ENCODE assay signal across 20 cellular contexts in the genomic region with DNA sequence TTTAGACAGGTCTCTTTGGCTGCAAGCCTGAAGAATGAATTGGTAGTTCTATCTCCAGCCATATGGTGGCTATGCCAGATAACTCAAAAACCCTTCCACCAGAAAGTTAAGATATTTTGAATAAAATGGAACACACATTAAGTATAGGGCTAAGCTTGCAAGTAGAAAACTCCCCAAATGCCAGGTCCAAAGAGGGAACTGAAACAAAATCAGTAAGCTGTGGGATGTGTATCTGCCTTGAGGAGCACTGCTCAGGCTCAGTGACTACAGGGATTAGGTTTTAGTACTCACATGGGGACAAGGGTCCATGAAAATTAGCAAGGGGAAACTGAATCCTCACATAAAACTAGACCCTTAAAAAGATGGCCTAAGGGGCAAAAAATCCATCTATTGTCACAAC.
DNase-seq lines count a peak whose midpoint lies in the region; ATAC-seq, FAIRE-seq and TF ChIP-seq lines count a peak whose summit lies in the region.
"Had no signal": no experiment of that assay in that cellular context is flagged by ENCODE, and none has a peak within 500 bp of the region (broad histone marks: within the 10 kb centered on the region; RNA-seq: fewer than 3 reads in every experiment).

No MANE protein-coding gene starts in this region.

- H2AFZ ChIP-seq in GM12878 (ENCODE audit: control insufficient read depth, low read depth, low read length) (no peak overlapping the region), keratinocyte (ENCODE audit: control insufficient read depth, low read length) (no peak overlapping the region)
- H2AFZ ChIP-seq: GM23248 had no signal

- no peaks in the 10 kb centered on the region for H3K9me1 ChIP-seq in keratinocyte (ENCODE audit: control insufficient read depth, extremely low read depth, insufficient read depth, low read length)

- no TSS peak for BruUV-seq in GM12878 (replicated peaks; lab: Mats Ljungman, UMichigan)

- no peaks in the 10 kb centered on the region for H3K4me1 ChIP-seq in GM12878 (ENCODE audit: control insufficient read depth, insufficient read depth, low read length)
- peaks cover 58% of the 10 kb centered on the region for H3K4me1 ChIP-seq in keratinocyte (ENCODE audit: control insufficient read depth, extremely low read depth, insufficient read depth, low read length)
- H3K4me1 ChIP-seq: HAP-1 had no signal

- TF ChIP-seq POLR2A in GM12891 (IDR thresholded peaks at IDR 0.05; ENCODE audit: low read depth, low read length) (no peak), GM12878 (IDR thresholded peaks at IDR 0.05; ENCODE audit: low read depth, low read length) (no peak), GM18505 (IDR thresholded peaks at IDR 0.05; ENCODE audit: borderline replicate concordance, extremely low read depth, insufficient read depth, insufficient read length) (no peak)

- POLR2A ChIA-PET in GM12878 (lab: Charles Lee): interaction anchor here (0.6 kb wide), 1 partner anchor 22 kb away, joined by 4 read pairs; no protein-coding TSS in a partner anchor

- H3K9me3 Mint-ChIP-seq in stimulated activated memory B cell treated with anti-CD40 and anti-IgM and Interleukin-4, amounts not matched to agents 10 μg/mL and 1 μg/mL and 100 μg/mL, for 72 hours: no peaks in the 10 kb centered on the region
- H3K9me3 Mint-ChIP-seq in activated naive CD4-positive, alpha-beta T cell treated with anti-CD3 and anti-CD28 coated beads, Interleukin-2, amount 50 U/mL, for 72 hours: no peaks in the 10 kb centered on the region
- H3K9me3 Mint-ChIP-seq: CD8-positive, alpha-beta T cell had no signal

- H3K27me3 ChIP-seq in GM12878 (replicated peaks in 1 of 2; ENCODE audit: control insufficient read depth in 2 of 2, insufficient read depth in 2 of 2, low read length in 1 of 2) (no peaks in the 10 kb centered on the region), keratinocyte (ENCODE audit: control insufficient read depth, extremely low read depth, insufficient read depth, low read length) (no peaks in the 10 kb centered on the region)

- no peaks in the 10 kb centered on the region for H4K20me1 ChIP-seq in GM12878 (ENCODE audit: control insufficient read depth, insufficient read depth)
- H4K20me1 ChIP-seq in keratinocyte (ENCODE audit: control insufficient read depth, extremely low read depth, insufficient read depth, low read length): no peaks in the 10 kb centered on the region

- no peak for TF ChIP-seq CTCF in GM12878 (IDR thresholded peaks at IDR 0.05 in 2 of 3, conservative IDR thresholded peaks at IDR 0.05 in 1 of 3; ENCODE audit: control insufficient read depth in 2 of 3, extremely low read depth in 1 of 3, insufficient read depth in 1 of 3, low read depth in 3 of 3, low read length in 3 of 3)
- no peak for TF ChIP-seq CTCF in keratinocyte (optimal IDR thresholded peaks at IDR 0.05 in 1 of 3, IDR thresholded peaks at IDR 0.05 in 1 of 3, conservative IDR thresholded peaks at IDR 0.05 in 1 of 3; ENCODE audit: extremely low read depth in 1 of 3, insufficient read depth in 2 of 3, low read length in 3 of 3)

- no peaks in the 10 kb centered on the region for H3K9me3 ChIP-seq in GM12878 (replicated peaks; ENCODE audit: control insufficient read depth, insufficient read depth, low read length)
- H3K9me3 ChIP-seq in keratinocyte (ENCODE audit: control insufficient read depth, low read depth, low read length): no peaks in the 10 kb centered on the region
- H3K9me3 ChIP-seq: HAP-1 had no signal

- H3K36me3 Mint-ChIP-seq in stimulated activated memory B cell treated with anti-CD40 and anti-IgM and Interleukin-4, amounts not matched to agents 10 μg/mL and 1 μg/mL and 100 μg/mL, for 72 hours: no peaks in the 10 kb centered on the region
- H3K36me3 Mint-ChIP-seq in activated naive CD4-positive, alpha-beta T cell treated with anti-CD3 and anti-CD28 coated beads, Interleukin-2, amount 50 U/mL, for 72 hours: no peaks in the 10 kb centered on the region
- H3K36me3 Mint-ChIP-seq: CD8-positive, alpha-beta T cell had no signal

- in situ Hi-C loops in GM12878 (cut with MboI): no loop called here

- no peak for FAIRE-seq in GM12891 (lab: Jason Lieb, UNC)
- FAIRE-seq in GM12878 (lab: Jason Lieb, UNC): no peak
- no peak for FAIRE-seq in keratinocyte (lab: Jason Lieb, UNC)
- FAIRE-seq: A204.1, GM12892 had no signal

- H3K27me3 Mint-ChIP-seq in stimulated activated memory B cell treated with anti-CD40 and anti-IgM and Interleukin-4, amounts not matched to agents 10 μg/mL and 1 μg/mL and 100 μg/mL, for 72 hours: no peaks in the 10 kb centered on the region

- H3K79me2 ChIP-seq in GM12878 (ENCODE audit: control insufficient read depth, insufficient read depth, low read length): no peaks in the 10 kb centered on the region
- H3K79me2 ChIP-seq in keratinocyte (ENCODE audit: control insufficient read depth, insufficient read depth, low read length): no peaks in the 10 kb centered on the region

- TF ChIP-seq RAD21 in GM12878 (IDR thresholded peaks at IDR 0.05; ENCODE audit: insufficient read depth, low read depth, low read length): no peak

- H3K27ac ChIP-seq in GM12878 (ENCODE audit: control insufficient read depth, insufficient read depth): no peak overlapping the region
- peak overlapping the region; percentile 83 for H3K27ac ChIP-seq in keratinocyte (ENCODE audit: control insufficient read depth, insufficient read depth, low read length)
- H3K27ac ChIP-seq: C4-2B, GM23248, KMS-11 had no signal

- DNase-seq in GM12891 (ENCODE audit: insufficient read length, low spot score): no peak
- DNase-seq in MV-4-11 (lab: John Stamatoyannopoulos, UW): peak; percentile 67
- no peak for DNase-seq in GM12878 (ENCODE audit: low read depth, low spot score)
- no peak for DNase-seq in keratinocyte (ENCODE audit: low read depth, low spot score)
- no peak for DNase-seq in activated naive CD4-positive, alpha-beta T cell treated with anti-CD3 and anti-CD28 coated beads, Interleukin-2, amount 50 U/mL, for 72 hours (ENCODE audit: low spot score in 2 of 2)
- DNase-seq: AML-193; Calu3; CD8-positive, alpha-beta T cell; DMS 273 treated with DMSO at 0.1 percent for 48 hours; DMS53; DND-41; EL; GM23248 had no signal

- RAD21 ChIA-PET in GM12878 (lab: Charles Lee; ENCODE audit: unreplicated experiment): no interaction called here

- intact Hi-C loops in GM12878 (cut with micrococcal nuclease; ENCODE audit: unreplicated experiment): no loop called here

- no peak overlapping the region for H3K27ac Mint-ChIP-seq in stimulated activated memory B cell treated with anti-CD40 and anti-IgM and Interleukin-4, amounts not matched to agents 10 μg/mL and 1 μg/mL and 100 μg/mL, for 72 hours
- no peak overlapping the region for H3K27ac Mint-ChIP-seq in activated naive CD4-positive, alpha-beta T cell treated with anti-CD3 and anti-CD28 coated beads, Interleukin-2, amount 50 U/mL, for 72 hours
- H3K27ac Mint-ChIP-seq: CD8-positive, alpha-beta T cell had no signal

- H3K4me3 ChIP-seq in GM12878 (no peak overlapping the region), keratinocyte (ENCODE audit: control insufficient read depth in 2 of 3, extremely low read depth in 1 of 3, insufficient read depth in 2 of 3, low read depth in 1 of 3, low read length in 3 of 3) (no peak overlapping the region)
- H3K4me3 ChIP-seq: GM23248, HAP-1 had no signal

- H3K36me3 ChIP-seq in GM12878 (ENCODE audit: control insufficient read depth in 2 of 2, insufficient read depth in 2 of 2, low read length in 1 of 2) (no peaks in the 10 kb centered on the region), keratinocyte (ENCODE audit: control insufficient read depth in 2 of 2, extremely low read depth in 1 of 2, insufficient read depth in 2 of 2, low read length in 2 of 2) (no peaks in the 10 kb centered on the region)
- H3K36me3 ChIP-seq: HAP-1 had no signal

- no peaks in the 10 kb centered on the region for H3K4me1 Mint-ChIP-seq in stimulated activated memory B cell treated with anti-CD40 and anti-IgM and Interleukin-4, amounts not matched to agents 10 μg/mL and 1 μg/mL and 100 μg/mL, for 72 hours

- no peak overlapping the region for H3K9ac ChIP-seq in GM12878 (ENCODE audit: control insufficient read depth, insufficient read depth, low read length)
- no peak overlapping the region for H3K9ac ChIP-seq in keratinocyte (ENCODE audit: control insufficient read depth, extremely low read depth, insufficient read depth, low read length)
- H3K9ac ChIP-seq: GM23248, KMS-11 had no signal

- TF ChIP-seq EP300 in GM12878 (IDR thresholded peaks at IDR 0.05; ENCODE audit: borderline replicate concordance in 1 of 2, control insufficient read depth in 1 of 2, low read depth in 2 of 2, low read length in 2 of 2): no peak

- dilution Hi-C loops in keratinocyte (cut with MboI; ENCODE audit: extremely low pct_ligation_motif_present, low sequenced_read_pairs): no loop called here

- H3K4me2 ChIP-seq in GM12878 (ENCODE audit: control insufficient read depth, insufficient read depth) (no peak overlapping the region), keratinocyte (ENCODE audit: control insufficient read depth, extremely low read depth, insufficient read depth, low read depth, low read length) (peak overlapping the region; percentile 20)
- H3K4me2 ChIP-seq: KMS-11 had no signal

- no peak for ATAC-seq in GM12878
- no peak for ATAC-seq in stimulated activated memory B cell treated with anti-CD40 and anti-IgM and Interleukin-4, amounts not matched to agents 10 μg/mL and 1 μg/mL and 100 μg/mL, for 72 hours
- no peak for ATAC-seq in activated naive CD4-positive, alpha-beta T cell treated with anti-CD3 and anti-CD28 coated beads, Interleukin-2, amount 50 U/mL, for 72 hours
- ATAC-seq in GM18505 (IDR thresholded peaks at IDR 0.05; ENCODE audit: unreplicated experiment): no peak
- ATAC-seq: CD8-positive, alpha-beta T cell had no signal

- SMC1A ChIA-PET in GM12878 (lab: Charles Lee; ENCODE audit: uncharacterized antibody, unreplicated experiment): no interaction called here

- CTCF ChIA-PET in GM12878 (lab: Yijun Ruan, JAX): interaction anchor here (0.5 kb wide), 1 partner anchor 459 kb away, joined by 3 read pairs; no protein-coding TSS in a partner anchor

- no peak overlapping the region for H3K4me3 Mint-ChIP-seq in stimulated activated memory B cell treated with anti-CD40 and anti-IgM and Interleukin-4, amounts not matched to agents 10 μg/mL and 1 μg/mL and 100 μg/mL, for 72 hours
- H3K4me3 Mint-ChIP-seq: CD8-positive, alpha-beta T cell had no signal

TF ChIP-seq in GM12891, 5 proteins besides CTCF, POLR2A, EP300 and RAD21:
- TF ChIP-seq POLR2AphosphoS5 (IDR thresholded peaks at IDR 0.05; ENCODE audit: low read depth, low read length) (no peak), SPI1 (IDR thresholded peaks at IDR 0.05; ENCODE audit: low read depth, low read length) (peak; percentile 53)

TF ChIP-seq in GM12878, 131 proteins besides CTCF, POLR2A, EP300 and RAD21:
- TF ChIP-seq SPI1 (IDR thresholded peaks at IDR 0.05; ENCODE audit: borderline replicate concordance, insufficient read depth, low read depth, low read length) (peak; percentile 64), ETV6 (conservative IDR thresholded peaks at IDR 0.05 in 1 of 2, IDR thresholded peaks at IDR 0.05 in 1 of 2; ENCODE audit: borderline replicate concordance in 1 of 2, low read depth in 1 of 2) (no peak)
TF ChIP-seq in GM12878: peak in this region for 1.
